In the genomic region with DNA sequence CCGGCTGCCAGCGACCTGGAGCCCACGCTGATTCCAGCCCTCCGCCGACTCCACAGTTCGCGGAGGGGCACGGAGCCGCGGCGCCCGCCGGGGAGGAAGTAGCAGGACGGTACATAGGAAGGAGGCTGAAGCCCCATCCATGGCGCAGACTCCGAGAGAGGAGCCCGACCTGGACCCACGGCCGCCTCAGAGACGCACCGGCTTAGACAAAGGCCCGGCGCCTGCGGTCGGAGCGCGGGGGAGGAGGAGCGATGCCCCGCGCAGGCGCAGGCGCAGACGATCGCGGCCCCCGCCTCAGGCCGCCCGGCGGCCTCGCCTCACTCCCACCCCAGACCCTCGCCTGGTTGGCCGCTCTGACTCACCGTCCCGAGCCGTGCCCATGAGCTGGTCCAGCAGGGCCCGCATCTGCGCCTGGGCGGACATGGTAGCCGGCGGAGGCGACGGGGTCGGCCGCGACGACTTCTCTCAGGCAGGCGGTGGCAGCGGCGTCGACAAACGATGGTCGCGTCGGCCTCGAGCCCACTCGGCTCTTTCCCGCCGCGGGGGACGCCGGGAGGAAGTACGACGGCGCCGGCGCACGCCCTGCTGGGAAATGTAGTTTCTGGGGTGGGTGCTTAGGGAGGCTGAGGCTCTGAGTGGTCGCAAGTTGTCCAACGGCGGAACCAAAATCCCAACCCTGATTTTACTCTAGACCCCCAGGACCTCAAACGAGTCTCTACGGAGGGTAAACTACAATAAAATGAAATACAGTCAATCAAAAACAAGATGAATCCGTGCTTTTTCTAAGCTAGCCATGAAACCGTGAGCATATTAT, we compare ENCODE assay signal across 8 cellular contexts. TPM values are rescaled to one million over a fixed set of nuclear protein-coding genes. Genes with fewer than 3 reads are reported as not detected.
A peak's percentile ranks its signal among the peaks of the same experiment; 100 is the strongest.
DNase-seq lines count a peak whose midpoint lies in the region; ATAC-seq and TF ChIP-seq lines count a peak whose summit lies in the region.

A gene with protein sequence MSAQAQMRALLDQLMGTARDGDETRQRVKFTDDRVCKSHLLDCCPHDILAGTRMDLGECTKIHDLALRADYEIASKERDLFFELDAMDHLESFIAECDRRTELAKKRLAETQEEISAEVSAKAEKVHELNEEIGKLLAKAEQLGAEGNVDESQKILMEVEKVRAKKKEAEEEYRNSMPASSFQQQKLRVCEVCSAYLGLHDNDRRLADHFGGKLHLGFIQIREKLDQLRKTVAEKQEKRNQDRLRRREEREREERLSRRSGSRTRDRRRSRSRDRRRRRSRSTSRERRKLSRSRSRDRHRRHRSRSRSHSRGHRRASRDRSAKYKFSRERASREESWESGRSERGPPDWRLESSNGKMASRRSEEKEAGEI (minus strand): TSS at position 533 of the 814 bp plus-strand sequence. CDS start 110 bp downstream, at position 423.

- DNase-seq in BE2C (peak; percentile 95), GM19240 (ENCODE audit: insufficient read length, low spot score) (peak; percentile 76), NCI-H526 (lab: John Stamatoyannopoulos, UW) (peak; percentile 55 to 89), cortex of kidney (lab: John Stamatoyannopoulos, UW) (peak; percentile 47), left kidney (ENCODE audit: low read depth, low spot score) (peak; percentile 98)
- peak; percentile 78 for DNase-seq in activated CD4-positive, alpha-beta T cell treated with anti-CD3 and anti-CD28 coated beads, Interleukin-2, amount 50 U/mL, for 1 hour
- peak; percentile 87 to 89 for DNase-seq in stimulated activated CD4-positive, alpha-beta T cell treated with anti-CD3 and anti-CD28 coated beads, Interleukin-2, amount 100 ng/mL, for 24 hours

- H3K36me3 ChIP-seq in BE2C = peaks cover 41% of the 10 kb centered on the region

- H3K4me3 ChIP-seq in BE2C (ENCODE audit: low read depth, low read length) = peak within 1 kb of the TSS; percentile 98

- no peaks in the 10 kb centered on the region for H3K27me3 ChIP-seq in BE2C

- no peak for TF ChIP-seq CTCF in BE2C (IDR thresholded peaks at IDR 0.05; ENCODE audit: low read depth, low read length)

- ATAC-seq in HG03460 (IDR thresholded peaks at IDR 0.05; ENCODE audit: unreplicated experiment) = peak; percentile 79

- H3K9me3 ChIP-seq in BE2C = no peaks in the 10 kb centered on the region

- H3K4me1 ChIP-seq in BE2C = no peaks in the 10 kb centered on the region; the same call in 1 of the 2 replicates

RNA-seq across cellular contexts. Expression of the gene that starts here (rescaled TPM):
- 147 TPM for polyA plus RNA-seq in BE2C (2012; ENCODE audit: insufficient read depth, insufficient read length, low read depth)

Comparison
In these comparisons a context has a peak if more than half of its experiments do, and no peak if none do; other contexts are left out.
1. Peak in every context shown above with its lines: DNase-seq, ATAC-seq and H3K4me3 ChIP-seq.
2. DNase-seq: peak in every context shown above with its lines; median percentile 98 in left kidney; 95 in BE2C; 88 in stimulated activated CD4-positive, alpha-beta T cell treated with anti-CD3 and anti-CD28 coated beads, Interleukin-2, amount 100 ng/mL, for 24 hours; 78 in activated CD4-positive, alpha-beta T cell treated with anti-CD3 and anti-CD28 coated beads, Interleukin-2, amount 50 U/mL, for 1 hour; 76 in GM19240; 72 in NCI-H526; 47 in cortex of kidney.